Comparison of ENCODE assay signal across 11 cellular contexts in genomic region chr18:80105369-80106167, GRCh38. TPM values are rescaled to one million over a fixed set of nuclear protein-coding genes. Genes with fewer than 3 reads are reported as not detected.
DNase-seq lines count a peak whose midpoint lies in the region; ATAC-seq and TF ChIP-seq lines count a peak whose summit lies in the region.
"Had no signal": no experiment of that assay in that cellular context is flagged by ENCODE, and none has a peak within 500 bp of the region (broad histone marks: within the 10 kb centered on the region; RNA-seq: fewer than 3 reads in every experiment).

No MANE protein-coding gene starts in this region.

- POLR2A ChIA-PET in PC-3 (lab: Charles Lee; ENCODE audit: unreplicated experiment): no interaction called here

- no peaks in the 10 kb centered on the region for H3K9me2 ChIP-seq in PC-3 (replicated peaks; ENCODE audit: low read length)

- no peak overlapping the region for H3K27ac ChIP-seq in PC-3 (ENCODE audit: low read length)
- H3K27ac ChIP-seq: A549 had no signal

- H3K27me3 ChIP-seq in PC-3 (ENCODE audit: low read length): no peaks in the 10 kb centered on the region

- peak; percentile 53 for ATAC-seq in GM21619 (IDR thresholded peaks at IDR 0.05; ENCODE audit: unreplicated experiment)
- ATAC-seq in PC-3: no peak
- ATAC-seq: A549 had no signal

- peaks cover 4% of the 10 kb centered on the region; the same call in 1 of the 2 replicates for H3K4me1 ChIP-seq in PC-3 (ENCODE audit: insufficient read depth, low read length)

- H3F3A ChIP-seq in PC-3 (ENCODE audit: low read length, unreplicated experiment): no peaks in the 10 kb centered on the region

- peaks cover 8% of the 10 kb centered on the region for H3K36me3 Mint-ChIP-seq in nephron progenitor cell (ENCODE audit: low read depth)

- BruUV-seq in PC-3 (replicated peaks; lab: Mats Ljungman, UMichigan): no TSS peak

- peak overlapping the region; percentile 12 for H3K27ac Mint-ChIP-seq in nephron progenitor cell

- H3K27me3 Mint-ChIP-seq in nephron progenitor cell (ENCODE audit: low read depth, poor library complexity): peaks cover 13% of the 10 kb centered on the region

- CTCF ChIA-PET in PC-3 (lab: Charles Lee): no interaction called here

- H3K9ac ChIP-seq in PC-3 (ENCODE audit: low read length): no peak overlapping the region

- H3K9me3 Mint-ChIP-seq in nephron progenitor cell: peaks cover 20% of the 10 kb centered on the region

- intact Hi-C loops in PC-3 (cut with micrococcal nuclease): no loop called here

- peaks cover 11% of the 10 kb centered on the region for H3K79me2 ChIP-seq in PC-3 (ENCODE audit: low read length)

- peak; percentile 56 for DNase-seq in activated CD4-positive, alpha-beta T cell treated with anti-CD3 and anti-CD28 coated beads for 48 hours
- DNase-seq in activated CD4-positive, alpha-beta T cell treated with anti-CD3 and anti-CD28 coated beads for 1 hour: no peak
- DNase-seq in M059J (ENCODE audit: low read depth): peak; percentile 5
- no peak for DNase-seq in nephron progenitor cell
- DNase-seq in NCI-H1930 (lab: John Stamatoyannopoulos, UW): no peak
- no peak for DNase-seq in PC-3
- no peak for DNase-seq in activated effector memory CD4-positive, alpha-beta T cell treated with anti-CD3 and anti-CD28 coated beads, Interleukin-2, amount 50 U/mL, for 16 hours
- DNase-seq: amniotic stem cell, NCI-H1048 had no signal

- H4K20me1 ChIP-seq in PC-3 (ENCODE audit: low read length): peaks cover 8% of the 10 kb centered on the region

- TF ChIP-seq CTCF in nephron progenitor cell (IDR thresholded peaks at IDR 0.05) (no peak), PC-3 (conservative IDR thresholded peaks at IDR 0.05; ENCODE audit: low read depth, low read length) (no peak)

- peaks cover 50% of the 10 kb centered on the region for H3K4me1 Mint-ChIP-seq in nephron progenitor cell

- H3K4me3 ChIP-seq in PC-3 (ENCODE audit: low read length): no peak overlapping the region
- H3K4me3 ChIP-seq: A549 had no signal

- H3K36me3 ChIP-seq in PC-3 (ENCODE audit: low read depth, low read length): peaks cover under 1% of the 10 kb centered on the region; the same call in 1 of the 2 replicates

- no peak overlapping the region for H2AFZ ChIP-seq in PC-3 (ENCODE audit: low read length)

- H3K4me3 Mint-ChIP-seq in nephron progenitor cell: no peak overlapping the region

- no peaks in the 10 kb centered on the region for H3K9me3 ChIP-seq in PC-3 (ENCODE audit: low read length)
- H3K9me3 ChIP-seq: A549 had no signal

- H3K4me2 ChIP-seq in PC-3 (ENCODE audit: low read length): no peak overlapping the region
- H3K4me2 ChIP-seq: A549 had no signal

RNA-seq across cellular contexts. Expression of gene ADNP2, which starts 3.5 kb away (rescaled TPM):
- 15.8 and 28.7 TPM in 2 replicates for total RNA-seq in M059J (2014; rRNA removed; shearing (Covaris generic))
- total RNA-seq in PC-3 (2014; rRNA removed): 23.2 and 25.2 TPM in 2 replicates

Comparison
In these comparisons a context has a peak if more than half of its experiments do, and no peak if none do; other contexts are left out.
1. DNase-seq: peak in activated CD4-positive, alpha-beta T cell treated with anti-CD3 and anti-CD28 coated beads for 48 hours (single experiment) and M059J (single experiment); none in activated CD4-positive, alpha-beta T cell treated with anti-CD3 and anti-CD28 coated beads for 1 hour (single experiment), nephron progenitor cell (single experiment), NCI-H1930 (0 of 2), PC-3 (single experiment) and activated effector memory CD4-positive, alpha-beta T cell treated with anti-CD3 and anti-CD28 coated beads, Interleukin-2, amount 50 U/mL, for 16 hours (single experiment).